In the genomic region with DNA sequence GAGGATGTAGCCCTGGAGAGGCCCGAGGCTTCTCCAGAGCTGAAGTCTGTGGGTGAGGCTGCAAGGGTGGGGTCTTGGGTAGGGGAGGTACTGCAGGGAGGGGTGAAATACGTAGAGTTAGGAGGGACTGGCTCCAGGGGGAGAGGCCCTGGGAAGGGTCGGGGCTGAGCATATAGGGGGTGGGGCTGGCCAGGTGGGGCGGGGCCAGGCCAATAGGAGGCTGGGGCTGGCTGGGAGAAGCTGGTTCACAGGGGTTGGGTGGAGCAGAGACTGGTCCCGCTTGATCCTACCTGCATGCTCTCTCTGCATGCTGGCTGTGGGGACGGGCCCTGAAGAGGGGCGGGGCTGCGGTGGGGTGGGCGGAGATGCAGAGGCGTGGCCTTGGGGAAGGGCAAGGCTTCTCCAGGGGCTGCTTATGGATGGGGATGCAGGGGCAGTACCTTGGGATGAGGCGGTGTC, we compare ENCODE assay signal across 8 cellular contexts. TPM values are rescaled to one million over a fixed set of nuclear protein-coding genes. Genes with fewer than 3 reads are reported as not detected.
A peak's percentile ranks its signal among the peaks of the same experiment; 100 is the strongest.
DNase-seq lines count a peak whose midpoint lies in the region; ATAC-seq lines count a peak whose summit lies in the region.

No MANE protein-coding gene starts in this region.

- POLR2A ChIA-PET in activated CD4-positive, alpha-beta memory T cell treated with anti-CD3 and anti-CD28 coated beads, Interleukin-2, amount 10 ng/mL, durations not matched to agents 7 days and 5 days (lab: Charles Lee): interaction anchor here (1.2 to 1.3 kb wide), 2 partner anchors 8 to 326 kb away, joined by 3 to 5 read pairs; no protein-coding TSS in a partner anchor

- H3K9me3 ChIP-seq in iPS DF 6.9 (ENCODE audit: control insufficient read depth, insufficient read depth, low read length): no peaks in the 10 kb centered on the region

- CTCF ChIA-PET in activated CD4-positive, alpha-beta memory T cell treated with anti-CD3 and anti-CD28 coated beads, Interleukin-2, amount 10 ng/mL, durations not matched to agents 7 days and 5 days (lab: Charles Lee): interaction anchor here (0.6 to 2.5 kb wide), 10 partner anchors 8 to 326 kb away, joined by 3 to 13 read pairs (median 4); no protein-coding TSS in a partner anchor

- peaks cover 11% of the 10 kb centered on the region for H3K27me3 Mint-ChIP-seq in activated CD4-positive, alpha-beta memory T cell treated with anti-CD3 and anti-CD28 coated beads, Interleukin-2, amount 10 ng/mL, durations not matched to agents 7 days and 5 days

- DNase-seq in EL: peak; percentile 24
- peak; percentile 98 for DNase-seq in NCI-H146 (lab: John Stamatoyannopoulos, UW)
- DNase-seq in activated CD4-positive, alpha-beta memory T cell treated with anti-CD3 and anti-CD28 coated beads, Interleukin-2, amount 10 ng/mL, durations not matched to agents 7 days and 5 days: no peak
- peak; percentile 67 for DNase-seq in iPS DF 6.9 (ENCODE audit: low read depth, low spot score)
- peak; percentile 16 for DNase-seq in stimulated activated CD8-positive, alpha-beta memory T cell treated with anti-CD3 and anti-CD28 coated beads, Interleukin-7, amount 100 ng/mL, for 24 hours (ENCODE audit: low read depth)
- DNase-seq in cortex of kidney (lab: John Stamatoyannopoulos, UW): no peak

- H3K9me3 Mint-ChIP-seq in activated CD4-positive, alpha-beta memory T cell treated with anti-CD3 and anti-CD28 coated beads, Interleukin-2, amount 10 ng/mL, durations not matched to agents 7 days and 5 days: no peaks in the 10 kb centered on the region

- no peak overlapping the region for H3K27ac ChIP-seq in iPS DF 6.9 (ENCODE audit: low read length)

- no peak for ATAC-seq in GM18502 (IDR thresholded peaks at IDR 0.05; ENCODE audit: poor library complexity, unreplicated experiment)
- ATAC-seq in HG03378 (IDR thresholded peaks at IDR 0.05; ENCODE audit: unreplicated experiment): no peak

- peak overlapping the region; percentile 14; the same call in 1 of the 2 replicates for H3K4me3 ChIP-seq in iPS DF 6.9 (ENCODE audit: low read length)

- WGBS in iPS DF 6.9 (ENCODE audit: insufficient coverage, insufficient read length): no CpG with 5 or more reads among the region's 11 CpGs

- peaks cover 20% of the 10 kb centered on the region for H3K4me1 Mint-ChIP-seq in activated CD4-positive, alpha-beta memory T cell treated with anti-CD3 and anti-CD28 coated beads, Interleukin-2, amount 10 ng/mL, durations not matched to agents 7 days and 5 days

- no peaks in the 10 kb centered on the region for H3K27me3 ChIP-seq in iPS DF 6.9 (ENCODE audit: control insufficient read depth, insufficient read depth, low read length)

- no peaks in the 10 kb centered on the region for H3K36me3 Mint-ChIP-seq in activated CD4-positive, alpha-beta memory T cell treated with anti-CD3 and anti-CD28 coated beads, Interleukin-2, amount 10 ng/mL, durations not matched to agents 7 days and 5 days (ENCODE audit: low read depth)

- peak overlapping the region; percentile 35 for H3K4me3 Mint-ChIP-seq in activated CD4-positive, alpha-beta memory T cell treated with anti-CD3 and anti-CD28 coated beads, Interleukin-2, amount 10 ng/mL, durations not matched to agents 7 days and 5 days

- peak overlapping the region; percentile 38 for H3K27ac Mint-ChIP-seq in activated CD4-positive, alpha-beta memory T cell treated with anti-CD3 and anti-CD28 coated beads, Interleukin-2, amount 10 ng/mL, durations not matched to agents 7 days and 5 days

- peaks cover 3% of the 10 kb centered on the region; the same call in 1 of the 2 replicates for H3K4me1 ChIP-seq in iPS DF 6.9 (ENCODE audit: control insufficient read depth, insufficient read depth, low read length)

- H3K36me3 ChIP-seq in iPS DF 6.9 (ENCODE audit: control insufficient read depth, insufficient read depth, low read length): 0 out of 2 replicates have a peak, but pooled peaks cover 4% of the 10 kb centered on the region

RNA-seq across cellular contexts. Expression of a gene that starts 51.9 kb away (rescaled TPM):
- total RNA-seq in activated CD4-positive, alpha-beta memory T cell treated with anti-CD3 and anti-CD28 coated beads, Interleukin-2, amount 10 ng/mL, durations not matched to agents 7 days and 5 days: under 1 TPM; 0.25 to 0.43 TPM

Comparison
In these comparisons a context has a peak if more than half of its experiments do, and no peak if none do; other contexts are left out.
1. DNase-seq: peak in EL (single experiment), NCI-H146 (single experiment), iPS DF 6.9 (single experiment) and stimulated activated CD8-positive, alpha-beta memory T cell treated with anti-CD3 and anti-CD28 coated beads, Interleukin-7, amount 100 ng/mL, for 24 hours (single experiment); none in activated CD4-positive, alpha-beta memory T cell treated with anti-CD3 and anti-CD28 coated beads, Interleukin-2, amount 10 ng/mL, durations not matched to agents 7 days and 5 days (single experiment) and cortex of kidney (single experiment).